Comparison of ENCODE assay signal across 16 cellular contexts in the genomic region with DNA sequence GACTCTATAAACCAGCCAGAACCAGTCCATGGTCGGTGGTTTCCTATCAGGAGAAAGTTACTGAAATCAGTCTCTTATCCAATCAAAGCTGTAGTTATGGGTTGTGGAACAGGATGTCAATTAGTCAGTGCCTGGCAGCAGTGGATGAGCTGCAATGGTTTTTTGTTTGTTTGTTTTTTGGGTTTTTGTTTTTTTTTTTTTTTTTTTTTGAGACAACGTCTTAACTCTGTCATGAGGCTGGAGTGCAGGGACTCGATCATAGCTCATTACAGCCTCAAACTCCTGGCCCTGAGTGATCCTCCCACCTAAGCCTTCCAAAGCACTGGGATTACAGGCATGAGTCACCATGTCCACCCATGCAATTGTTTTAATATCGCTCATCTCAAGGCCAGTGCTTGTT.
DNase-seq lines count a peak whose midpoint lies in the region; ATAC-seq and TF ChIP-seq lines count a peak whose summit lies in the region.
"Had no signal": no experiment of that assay in that cellular context is flagged by ENCODE, and none has a peak within 500 bp of the region (broad histone marks: within the 10 kb centered on the region; RNA-seq: fewer than 3 reads in every experiment).

No MANE protein-coding gene starts in this region.

- H3K36me3 ChIP-seq in breast epithelium: no peaks in the 10 kb centered on the region
- H3K36me3 ChIP-seq in adrenal gland (replicated peaks in 1 of 2): no peaks in the 10 kb centered on the region
- H3K36me3 ChIP-seq in testis (ENCODE audit: low read depth, missing control alignments): no peaks in the 10 kb centered on the region

- H3K27ac Mint-ChIP-seq in MCF 10A (ENCODE audit: low read depth, unreplicated experiment): no peak overlapping the region
- H3K27ac Mint-ChIP-seq in CD14-positive monocyte: no peak overlapping the region
- H3K27ac Mint-ChIP-seq: activated CD4-positive, alpha-beta memory T cell treated with anti-CD3 and anti-CD28 coated beads, Interleukin-2, amount 10 ng/mL, durations not matched to agents 7 days and 5 days; CD8-positive, alpha-beta memory T cell; stimulated activated memory B cell treated with anti-CD40 and anti-IgM and Interleukin-4, amounts not matched to agents 10 μg/mL and 1 μg/mL and 100 μg/mL, for 72 hours had no signal

- POLR2A ChIA-PET in MCF 10A (lab: Yijun Ruan, JAX): interaction anchor here (0.6 to 1.2 kb wide), 2 partner anchors 9 to 113 kb away, joined by 3 read pairs; no protein-coding TSS in a partner anchor

- 38 to 58% (median 45%) methylated on average over 4 of the region's 4 CpGs for WGBS in adrenal gland, 4 donors
- 25 to 44% methylated on average over 4 of the region's 4 CpGs for WGBS in testis, 2 donors

- ATAC-seq in GM21825 (IDR thresholded peaks at IDR 0.05; ENCODE audit: unreplicated experiment) (no peak), HG02981 (IDR thresholded peaks at IDR 0.05; ENCODE audit: unreplicated experiment) (no peak)
- ATAC-seq: K562; left colon; stimulated activated memory B cell treated with anti-CD40 and anti-IgM and Interleukin-4, amounts not matched to agents 10 μg/mL and 1 μg/mL and 100 μg/mL, for 72 hours had no signal

- H3K27ac ChIP-seq in breast epithelium (no peak overlapping the region), adrenal gland (no peak overlapping the region), testis (no peak overlapping the region)

- H3K27me3 Mint-ChIP-seq in MCF 10A (ENCODE audit: insufficient read depth, unreplicated experiment) (peaks cover 18% of the 10 kb centered on the region), CD14-positive monocyte (ENCODE audit: low read depth in 3 of 3) (peaks cover 4 to 5% (median 4%) of the 10 kb centered on the region in 3 donors)

- BruUV-seq in MCF 10A (replicated peaks; lab: Mats Ljungman, UMichigan): no TSS peak

- no peaks in the 10 kb centered on the region for H3K9me3 ChIP-seq in breast epithelium
- no peaks in the 10 kb centered on the region for H3K9me3 ChIP-seq in adrenal gland (replicated peaks in 1 of 3)
- no peaks in the 10 kb centered on the region for H3K9me3 ChIP-seq in testis

- H3K4me3 Mint-ChIP-seq in MCF 10A (ENCODE audit: unreplicated experiment) (no peak overlapping the region), CD14-positive monocyte (no peak overlapping the region)
- H3K4me3 Mint-ChIP-seq: activated CD4-positive, alpha-beta memory T cell treated with anti-CD3 and anti-CD28 coated beads, Interleukin-2, amount 10 ng/mL, durations not matched to agents 7 days and 5 days; CD8-positive, alpha-beta memory T cell; stimulated activated memory B cell treated with anti-CD40 and anti-IgM and Interleukin-4, amounts not matched to agents 10 μg/mL and 1 μg/mL and 100 μg/mL, for 72 hours had no signal

- H3K4me1 ChIP-seq in breast epithelium: no peaks in the 10 kb centered on the region
- H3K4me1 ChIP-seq in adrenal gland (replicated peaks in 1 of 2): no peaks in the 10 kb centered on the region
- H3K4me1 ChIP-seq in testis: no peaks in the 10 kb centered on the region

- intact Hi-C loops in MCF 10A (cut with micrococcal nuclease): no loop called here
- intact Hi-C loops in breast epithelium (cut with DNase I; ENCODE audit: low total_unique reads): no loop called here
- intact Hi-C loops in adrenal gland (cut with DNase I): no loop called here
- intact Hi-C loops in testis (cut with DNase I; ENCODE audit: low total_unique reads): no loop called here
- intact Hi-C loops in CD14-positive monocyte (cut with micrococcal nuclease): no loop called here

- TF ChIP-seq CTCF in MCF 10A (IDR thresholded peaks at IDR 0.05; ENCODE audit: unreplicated experiment) (no peak), breast epithelium (IDR thresholded peaks at IDR 0.05) (no peak), adrenal gland (IDR thresholded peaks at IDR 0.05) (no peak), foreskin fibroblast (IDR thresholded peaks at IDR 0.05; ENCODE audit: low read depth, low read length) (no peak), testis (IDR thresholded peaks at IDR 0.05) (no peak), CD14-positive monocyte (IDR thresholded peaks at IDR 0.05) (no peak)

- H3K4me3 ChIP-seq in breast epithelium (no peak overlapping the region), adrenal gland (no peak overlapping the region), foreskin fibroblast (ENCODE audit: low read depth in 1 of 2, low read length in 2 of 2) (no peak overlapping the region), testis (no peak overlapping the region)
- H3K4me3 ChIP-seq: K562 had no signal

- H3K9me3 Mint-ChIP-seq in MCF 10A (ENCODE audit: unreplicated experiment): no peaks in the 10 kb centered on the region
- peaks cover 0 to 4% (median 0%) of the 10 kb centered on the region in 7 donors for H3K9me3 Mint-ChIP-seq in CD14-positive monocyte
- H3K9me3 Mint-ChIP-seq: activated CD4-positive, alpha-beta memory T cell treated with anti-CD3 and anti-CD28 coated beads, Interleukin-2, amount 10 ng/mL, durations not matched to agents 7 days and 5 days; CD8-positive, alpha-beta memory T cell; stimulated activated memory B cell treated with anti-CD40 and anti-IgM and Interleukin-4, amounts not matched to agents 10 μg/mL and 1 μg/mL and 100 μg/mL, for 72 hours had no signal

- H3K27me3 ChIP-seq in breast epithelium (no peaks in the 10 kb centered on the region), adrenal gland (no peaks in the 10 kb centered on the region), testis (no peaks in the 10 kb centered on the region)

- DNase-seq in MCF 10A (ENCODE audit: unreplicated experiment) (peak; percentile 77), breast epithelium (ENCODE audit: low spot score in 2 of 2) (no peak), adrenal gland (peak in 5 of 7 donors; percentile 23 to 50 (median 26)), foreskin fibroblast (peak; percentile 12 to 47), testis (peak; percentile 28), CD14-positive monocyte (ENCODE audit: low spot score) (no peak)
- DNase-seq: activated CD4-positive, alpha-beta memory T cell treated with anti-CD3 and anti-CD28 coated beads, Interleukin-2, amount 10 ng/mL, durations not matched to agents 7 days and 5 days; CD8-positive, alpha-beta memory T cell; GF-D8; left colon; NCI-H1436; nucleus accumbens had no signal

- H3K36me3 Mint-ChIP-seq in MCF 10A (ENCODE audit: insufficient read depth, unreplicated experiment): no peaks in the 10 kb centered on the region
- H3K36me3 Mint-ChIP-seq in CD14-positive monocyte: no peaks in the 10 kb centered on the region
- H3K36me3 Mint-ChIP-seq: CD8-positive, alpha-beta memory T cell; stimulated activated memory B cell treated with anti-CD40 and anti-IgM and Interleukin-4, amounts not matched to agents 10 μg/mL and 1 μg/mL and 100 μg/mL, for 72 hours had no signal

- no peak for TF ChIP-seq POLR2A in breast epithelium (IDR thresholded peaks at IDR 0.05)
- no peak for TF ChIP-seq POLR2A in adrenal gland (IDR thresholded peaks at IDR 0.05)
- no peak for TF ChIP-seq POLR2A in testis (IDR thresholded peaks at IDR 0.05)

- CTCF ChIA-PET in MCF 10A (lab: Yijun Ruan, JAX): interaction anchor here (0.7 to 1.4 kb wide), 2 partner anchors 8 to 64 kb away, joined by 3 read pairs; no protein-coding TSS in a partner anchor

- H3K4me1 Mint-ChIP-seq in MCF 10A (ENCODE audit: insufficient read depth, unreplicated experiment) (peaks cover 10% of the 10 kb centered on the region), CD14-positive monocyte (peaks cover 7% of the 10 kb centered on the region)
- H3K4me1 Mint-ChIP-seq: activated CD4-positive, alpha-beta memory T cell treated with anti-CD3 and anti-CD28 coated beads, Interleukin-2, amount 10 ng/mL, durations not matched to agents 7 days and 5 days; CD8-positive, alpha-beta memory T cell; stimulated activated memory B cell treated with anti-CD40 and anti-IgM and Interleukin-4, amounts not matched to agents 10 μg/mL and 1 μg/mL and 100 μg/mL, for 72 hours had no signal

Comparison
In these comparisons a context has a peak if more than half of its experiments do, and no peak if none do; other contexts are left out.
1. DNase-seq: peak in MCF 10A (single experiment), adrenal gland (5 of 7), foreskin fibroblast (2 of 2) and testis (single experiment); none in breast epithelium (0 of 2) and CD14-positive monocyte (single experiment).